10 cellular contexts compared by ENCODE assay signal in the genomic region with DNA sequence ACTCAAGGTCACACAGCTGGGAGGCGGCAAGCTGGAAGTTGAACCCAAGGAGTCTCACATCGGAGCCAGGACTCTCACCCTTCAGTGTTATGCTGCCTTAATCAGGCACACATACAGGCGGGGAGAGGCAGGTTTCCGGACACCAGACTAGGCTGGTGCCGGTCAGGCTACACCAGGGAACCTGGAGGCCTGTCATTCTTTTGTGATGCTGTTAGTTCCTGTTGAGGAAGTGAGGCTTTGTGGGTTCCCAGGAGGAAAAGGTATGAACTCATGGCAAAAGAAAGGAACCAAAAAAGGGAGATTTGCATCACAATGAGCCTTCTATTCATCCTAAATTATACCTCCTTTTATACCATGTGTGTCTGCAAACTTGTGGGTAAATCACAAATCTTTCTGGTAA.
A peak's percentile ranks its signal among the peaks of the same experiment; 100 is the strongest.
DNase-seq lines count a peak whose midpoint lies in the region; ATAC-seq and TF ChIP-seq lines count a peak whose summit lies in the region.
"Had no signal": no experiment of that assay in that cellular context is flagged by ENCODE, and none has a peak within 500 bp of the region (broad histone marks: within the 10 kb centered on the region; RNA-seq: fewer than 3 reads in every experiment).

No MANE protein-coding gene starts in this region.

- no peak overlapping the region for H3K4me2 ChIP-seq in IMR-90 (ENCODE audit: low read depth, low read length)

- H3K27ac Mint-ChIP-seq in type B pancreatic cell = peak overlapping the region; percentile 69

- H3K9me3 Mint-ChIP-seq in type B pancreatic cell = no peaks in the 10 kb centered on the region

- H3K4ac ChIP-seq in IMR-90 (ENCODE audit: low read depth, low read length) = peak overlapping the region; percentile 28; the same call in 1 of the 2 replicates

- no peaks in the 10 kb centered on the region for H3K27me3 Mint-ChIP-seq in type B pancreatic cell

- H3K36me3 ChIP-seq in IMR-90 (ENCODE audit: control insufficient read depth, insufficient read depth, low read length) = peaks cover 4% of the 10 kb centered on the region; the same call in 1 of the 2 replicates
- no peaks in the 10 kb centered on the region for H3K36me3 ChIP-seq in colonic mucosa
- H3K36me3 ChIP-seq: adrenal gland had no signal

- no peak overlapping the region for H2BK120ac ChIP-seq in IMR-90 (ENCODE audit: low read depth, low read length)

- no peak for TF ChIP-seq POLR2A in IMR-90 (IDR thresholded peaks at IDR 0.05; ENCODE audit: low read depth, low read length)

- no peak overlapping the region for H3K27ac ChIP-seq in IMR-90 (ENCODE audit: insufficient read depth, low read length)
- H3K27ac ChIP-seq in colonic mucosa = peak overlapping the region; percentile 19
- H3K27ac ChIP-seq: adrenal gland had no signal

- no peak overlapping the region for H3K18ac ChIP-seq in IMR-90 (ENCODE audit: low read depth, low read length)

- H3K9ac ChIP-seq in IMR-90 (ENCODE audit: low read depth, low read length) (no peak overlapping the region), colonic mucosa (ENCODE audit: low read depth in 2 of 2, low read length in 2 of 2) (no peak overlapping the region)

- H2AFZ ChIP-seq in IMR-90 (replicated peaks; ENCODE audit: low read length, poor library complexity) = no peak overlapping the region

- intact Hi-C loops in IMR-90 (cut with micrococcal nuclease) (loop anchor here (10.0 kb wide), 1 partner anchor 331 kb away; no protein-coding TSS in a partner anchor), colonic mucosa (cut with DNase I) (no loop called here)

- no peaks in the 10 kb centered on the region for H3K27me3 ChIP-seq in IMR-90 (ENCODE audit: control insufficient read depth, insufficient read depth, low read length)
- no peaks in the 10 kb centered on the region for H3K27me3 ChIP-seq in colonic mucosa
- H3K27me3 ChIP-seq: adrenal gland had no signal

- H4K20me1 ChIP-seq in IMR-90 (ENCODE audit: insufficient read depth, low read length) = peaks cover 18% of the 10 kb centered on the region

- no peaks in the 10 kb centered on the region for H3K9me3 ChIP-seq in IMR-90 (ENCODE audit: control insufficient read depth, insufficient read depth, low read length)
- no peaks in the 10 kb centered on the region for H3K9me3 ChIP-seq in colonic mucosa
- H3K9me3 ChIP-seq: adrenal gland had no signal

- no peak overlapping the region for H2AK9ac ChIP-seq in IMR-90 (replicated peaks; ENCODE audit: low read depth, low read length, poor library complexity)

- H3K4me1 Mint-ChIP-seq in type B pancreatic cell (ENCODE audit: unreplicated experiment) = peaks cover 39% of the 10 kb centered on the region

- H3K9me1 ChIP-seq in IMR-90 (ENCODE audit: insufficient read depth, low read length) = peaks cover 27% of the 10 kb centered on the region

- H2AK5ac ChIP-seq in IMR-90 (ENCODE audit: low read depth, low read length) = peak overlapping the region; percentile 10; the same call in 1 of the 2 replicates

- H3K4me3 ChIP-seq in IMR-90 (ENCODE audit: insufficient read depth, low read depth, low read length) (no peak overlapping the region), colonic mucosa (no peak overlapping the region)
- H3K4me3 ChIP-seq: adrenal gland had no signal

- H3K4me3 Mint-ChIP-seq in type B pancreatic cell = no peak overlapping the region

- TF ChIP-seq RAD21 in IMR-90 (IDR thresholded peaks at IDR 0.05; ENCODE audit: low read length) = no peak

- H4K91ac ChIP-seq in IMR-90 (ENCODE audit: insufficient read depth, low read depth, low read length) = no peak overlapping the region

- no peak for TF ChIP-seq CTCF in IMR-90 (conservative IDR thresholded peaks at IDR 0.05; ENCODE audit: low read depth, low read length)
- no peak for TF ChIP-seq CTCF in colonic mucosa (IDR thresholded peaks at IDR 0.05)
- TF ChIP-seq CTCF in type B pancreatic cell (conservative IDR thresholded peaks at IDR 0.05) = no peak

- peaks cover 52 to 86% of the 10 kb centered on the region in 2 experiments for H3K79me1 ChIP-seq in IMR-90 (ENCODE audit: low read depth in 1 of 2, low read length in 2 of 2)

- no TSS peak for BruUV-seq in IMR-90 (replicated peaks; lab: Mats Ljungman, UMichigan)

- H3K36me3 Mint-ChIP-seq in type B pancreatic cell = peaks cover 21% of the 10 kb centered on the region

- dilution Hi-C loops in IMR-90 (cut with HindIII; ENCODE audit: low sequenced_read_pairs, unreplicated experiment) = no loop called here

- WGBS in IMR-90 (ENCODE audit: extremely low coverage in 2 of 2, insufficient read length in 1 of 2), 2 experiments = 90% methylated on average over 2 of the region's 5 CpGs; no CpG with 5 or more reads in 1 of the 2 experiments

- no peak overlapping the region for H4K8ac ChIP-seq in IMR-90 (ENCODE audit: low read depth in 2 of 2, low read length in 2 of 2)

- in situ Hi-C loops in IMR-90 (cut with MboI; ENCODE audit: low sequenced_read_pairs) = no loop called here

- H3K56ac ChIP-seq in IMR-90 (ENCODE audit: extremely low read depth, insufficient read depth, low read length) = no peak overlapping the region

- H3K23ac ChIP-seq in IMR-90 (ENCODE audit: low read depth, low read length) = 0 out of 2 replicates have a peak overlapping the region, but pooled peaks have one; percentile 10

- ATAC-seq in IMR-90 (ENCODE audit: low read depth) = no peak

- H2BK5ac ChIP-seq in IMR-90 (ENCODE audit: low read depth, low read length, poor library complexity, severe bottlenecking) = no peak overlapping the region

- H2BK15ac ChIP-seq in IMR-90 (ENCODE audit: low read depth, low read length) = 0 out of 3 replicates have a peak overlapping the region, but pooled peaks have one; percentile 18

- H4K5ac ChIP-seq in IMR-90 (ENCODE audit: low read depth, low read length) = no peak overlapping the region

- POLR2A ChIA-PET in IMR-90 (lab: Charles Lee; ENCODE audit: unreplicated experiment) = no interaction called here

- H3K14ac ChIP-seq in IMR-90 (replicated peaks; ENCODE audit: low read depth, low read length) = peak overlapping the region; percentile 17

- no peak for DNase-seq in IMR-90
- no peak for DNase-seq in colonic mucosa
- peak; percentile 91 for DNase-seq in islet precursor cell
- no peak for DNase-seq in type B pancreatic cell (ENCODE audit: extremely low spot score, unreplicated experiment)
- DNase-seq in NCI-H2196 (lab: John Stamatoyannopoulos, UW; ENCODE audit: unreplicated experiment) = no peak
- DNase-seq in HPDE6-E6E7 (ENCODE audit: extremely low spot score) = no peak
- DNase-seq in inferior parietal cortex (ENCODE audit: extremely low spot score) = no peak
- DNase-seq: adrenal gland, NCI-H1694 treated with DMSO at 0.1 percent for 48 hours, T-helper 9 cell had no signal

- H2BK20ac ChIP-seq in IMR-90 (ENCODE audit: low read depth, low read length) = no peak overlapping the region

- H3K4me1 ChIP-seq in IMR-90 (ENCODE audit: control insufficient read depth, insufficient read depth, low read length) (peaks cover 23% of the 10 kb centered on the region), colonic mucosa (peaks cover 9% of the 10 kb centered on the region)

- CTCF ChIA-PET in IMR-90 (lab: Yijun Ruan, JAX) = no interaction called here

TF ChIP-seq in IMR-90, 13 proteins besides CTCF, POLR2A, EP300 and RAD21:
- TF ChIP-seq CEBPB (IDR thresholded peaks at IDR 0.05; ENCODE audit: low read depth, low read length) (no peak), RFX5 (IDR thresholded peaks at IDR 0.05; ENCODE audit: low read depth, low read length) (no peak)
